Comparison of ENCODE assay signal across 13 cellular contexts in genomic region chr9:99954108-99954507, GRCh38.
"Had no signal": no experiment of that assay in that cellular context is flagged by ENCODE, and none has a peak within 500 bp of the region (broad histone marks: within the 10 kb centered on the region; RNA-seq: fewer than 3 reads in every experiment).

No MANE protein-coding gene starts in this region.

- H3K27me3 ChIP-seq: ascending aorta had no signal

- H3K4me3 ChIP-seq: ascending aorta had no signal

- ATAC-seq: natural killer cell treated with Interleukin-12 subunit alpha and Interleukin-12 subunit beta and Interleukin-15 and Interleukin-18, amount 100 ng/mL, for 72 hours; WTC11 had no signal

- H3K4me3 Mint-ChIP-seq: activated CD4-positive, alpha-beta T cell treated with anti-CD3 and anti-CD28 coated beads, Interleukin-2, amount 10 ng/mL, durations not matched to agents 7 days and 5 days; activated T-helper 1 cell treated with anti-CD3 and anti-CD28 coated beads, Interleukin-12 subunit alpha, Interleukin-12 subunit beta, Interleukin-2, Interleukin-4 antibody, amounts not matched to agents 30 ng/mL and 10 ng/mL and 1 ng/mL, durations not matched to agents 14 hours and 24 hours and 36 hours; WTC11 had no signal

- H3K4me1 ChIP-seq: ascending aorta had no signal

- H3K9me3 ChIP-seq: ascending aorta had no signal

- DNase-seq: activated CD4-positive, alpha-beta T cell treated with anti-CD3 and anti-CD28 coated beads, Interleukin-2, amount 10 ng/mL, durations not matched to agents 7 days and 5 days; activated CD8-positive, alpha-beta memory T cell treated with anti-CD3 and anti-CD28 coated beads, Interleukin-2, amount 50 U/mL, for 48 hours; activated naive CD4-positive, alpha-beta T cell treated with Interleukin-2 at 50 U/mL for 16 hours; foreskin melanocyte; kidney glomerular epithelial cell; mesendoderm; stimulated activated CD4-positive, alpha-beta T cell treated with anti-CD3 and anti-CD28 coated beads, Interleukin-1b, Interleukin-23, amount 100 ng/mL, for 48 hours had no signal

- H3K4me1 Mint-ChIP-seq: WTC11 had no signal

- H3K27ac Mint-ChIP-seq: activated CD4-positive, alpha-beta T cell treated with anti-CD3 and anti-CD28 coated beads, Interleukin-2, amount 10 ng/mL, durations not matched to agents 7 days and 5 days; WTC11 had no signal

- H3K27ac ChIP-seq: ascending aorta, epithelial cell of prostate had no signal

- FAIRE-seq: bronchial epithelial cell had no signal

- H3K27me3 Mint-ChIP-seq: activated CD4-positive, alpha-beta T cell treated with anti-CD3 and anti-CD28 coated beads, Interleukin-2, amount 10 ng/mL, durations not matched to agents 7 days and 5 days; natural killer cell treated with Interleukin-12 subunit alpha and Interleukin-12 subunit beta and Interleukin-15 and Interleukin-18, amount 100 ng/mL, for 72 hours had no signal

- H3K9me3 Mint-ChIP-seq: activated CD4-positive, alpha-beta T cell treated with anti-CD3 and anti-CD28 coated beads, Interleukin-2, amount 10 ng/mL, durations not matched to agents 7 days and 5 days; activated T-helper 1 cell treated with anti-CD3 and anti-CD28 coated beads, Interleukin-12 subunit alpha, Interleukin-12 subunit beta, Interleukin-2, Interleukin-4 antibody, amounts not matched to agents 30 ng/mL and 10 ng/mL and 1 ng/mL, durations not matched to agents 14 hours and 24 hours and 36 hours; natural killer cell treated with Interleukin-12 subunit alpha and Interleukin-12 subunit beta and Interleukin-15 and Interleukin-18, amount 100 ng/mL, for 72 hours had no signal
